ENCODE assay signal across 9 cellular contexts in genomic region chr14:49623941-49624806, GRCh38. TPM values are rescaled to one million over a fixed set of nuclear protein-coding genes. Genes with fewer than 3 reads are reported as not detected.
DNase-seq lines count a peak whose midpoint lies in the region; TF ChIP-seq lines count a peak whose summit lies in the region.
"Had no signal": no experiment of that assay in that cellular context is flagged by ENCODE, and none has a peak within 500 bp of the region (broad histone marks: within the 10 kb centered on the region; RNA-seq: fewer than 3 reads in every experiment).

No MANE protein-coding gene starts in this region.

- H3K27ac Mint-ChIP-seq in T-helper 2 cell treated with Interferon-gamma antibody and Interleukin-4, amounts not matched to agents 5 μg/mL and 100 μg/mL, for 36 hours: peak overlapping the region; percentile 73

- no peaks in the 10 kb centered on the region for H3K27me3 Mint-ChIP-seq in T-helper 2 cell treated with Interferon-gamma antibody and Interleukin-4, amounts not matched to agents 5 μg/mL and 100 μg/mL, for 36 hours (ENCODE audit: low read depth)

- peaks cover 38% of the 10 kb centered on the region for H3K4me1 Mint-ChIP-seq in T-helper 2 cell treated with Interferon-gamma antibody and Interleukin-4, amounts not matched to agents 5 μg/mL and 100 μg/mL, for 36 hours (ENCODE audit: low read depth)

- peaks cover 55% of the 10 kb centered on the region for H3K36me3 Mint-ChIP-seq in T-helper 2 cell treated with Interferon-gamma antibody and Interleukin-4, amounts not matched to agents 5 μg/mL and 100 μg/mL, for 36 hours (ENCODE audit: low read depth)

- TF ChIP-seq CTCF in epithelial cell of proximal tubule (conservative IDR thresholded peaks at IDR 0.05; ENCODE audit: low read depth, low read length) (no peak), transverse colon (IDR thresholded peaks at IDR 0.05) (no peak)

- no peaks in the 10 kb centered on the region for H3K27me3 ChIP-seq in transverse colon
- H3K27me3 ChIP-seq: BE2C had no signal

- peak overlapping the region; percentile 98 for H3K4me3 Mint-ChIP-seq in T-helper 2 cell treated with Interferon-gamma antibody and Interleukin-4, amounts not matched to agents 5 μg/mL and 100 μg/mL, for 36 hours

- TF ChIP-seq EP300 in transverse colon (IDR thresholded peaks at IDR 0.05; ENCODE audit: low read depth): no peak

- intact Hi-C loops in transverse colon (cut with DNase I; ENCODE audit: low total_unique reads): no loop called here

- no peaks in the 10 kb centered on the region for H3K9me3 ChIP-seq in transverse colon
- H3K9me3 ChIP-seq: BE2C had no signal

- peak; percentile 6 for DNase-seq in stimulated activated naive CD4-positive, alpha-beta T cell treated with Interleukin-2 at 50 U/mL for 16 hours (lab: John Stamatoyannopoulos, UW)
- no peak for DNase-seq in stimulated activated naive CD4-positive, alpha-beta T cell (lab: John Stamatoyannopoulos, UW)
- DNase-seq in T-helper 2 cell treated with Interferon-gamma antibody and Interleukin-4, amounts not matched to agents 5 μg/mL and 100 μg/mL, for 36 hours (ENCODE audit: low spot score): no peak
- DNase-seq in epithelial cell of proximal tubule (ENCODE audit: low read depth): no peak
- DNase-seq in transverse colon: peak; percentile 19
- DNase-seq in inferior parietal cortex (ENCODE audit: extremely low spot score): no peak
- no peak for DNase-seq in GM03348 (ENCODE audit: low spot score)
- no peak for DNase-seq in stimulated activated CD4-positive, alpha-beta T cell treated with anti-CD3 and anti-CD28 coated beads, Interleukin-2, amount 100 ng/mL, for 48 hours
- DNase-seq: BE2C had no signal

- H3K4me3 ChIP-seq in epithelial cell of proximal tubule (ENCODE audit: low read depth, low read length): peak overlapping the region; percentile 95
- peak overlapping the region in 1 of 4 donors; percentile 5 for H3K4me3 ChIP-seq in transverse colon

- 55 to 100% methylated on average over 2 to 6 of the region's 6 CpGs for WGBS in transverse colon (ENCODE audit: low coverage in 1 of 2), 2 donors

- in situ Hi-C loops in transverse colon (cut with MboI; ENCODE audit: low pct_ligation_motif_present in 1 of 4, low pct_unique_long_range_greater_than_20kb in 1 of 4, low sequenced_read_pairs in 3 of 4): no loop called here

- peaks cover 5 to 42% (median 36%) of the 10 kb centered on the region in 4 donors for H3K4me1 ChIP-seq in transverse colon
- H3K4me1 ChIP-seq: BE2C had no signal

- H3K9me3 Mint-ChIP-seq in T-helper 2 cell treated with Interferon-gamma antibody and Interleukin-4, amounts not matched to agents 5 μg/mL and 100 μg/mL, for 36 hours: no peaks in the 10 kb centered on the region

- H3K27ac ChIP-seq in transverse colon: peak overlapping the region; percentile 44 to 95 (median 79)

- TF ChIP-seq POLR2A in transverse colon (IDR thresholded peaks at IDR 0.05): no peak

- peaks cover 0 to 10% (median 0%) of the 10 kb centered on the region in 4 donors for H3K36me3 ChIP-seq in transverse colon

RNA-seq across cellular contexts. Expression of gene MGAT2, which starts 3.6 kb away (rescaled TPM):
- total RNA-seq in epithelial cell of proximal tubule (51.7 and 68.1 TPM in 2 replicates), transverse colon (10 to 100 TPM; 24.3 to 62.3 (median 49.2) TPM)

RNA-seq across cellular contexts. Expression of gene RPL36AL, which starts 3.7 kb away (rescaled TPM):
- total RNA-seq in epithelial cell of proximal tubule (278 and 384 TPM in 2 replicates), transverse colon (100 to 1,000 TPM in 2 of 4 donors, 10 to 100 TPM in 2; 22.8 to 248 (median 137) TPM)

RNA-seq across cellular contexts. Expression of gene DNAAF2, which starts 10.9 kb away (rescaled TPM):
- total RNA-seq in epithelial cell of proximal tubule: 16.1 and 17.1 TPM in 2 replicates
- 10 to 100 TPM in 3 of 4 donors, 1 to 10 TPM in 1; 9.6 to 21.7 (median 19.4) TPM for total RNA-seq in transverse colon

RNA-seq across cellular contexts. Expression of gene LRR1, which starts 25.4 kb away (rescaled TPM):
- 22.7 and 48.4 TPM in 2 replicates for total RNA-seq in epithelial cell of proximal tubule
- 10 to 100 TPM in 2 of 4 donors, 1 to 10 TPM in 1, not detected in 1; 3.0 to 17.1 (median 12.4) TPM for total RNA-seq in transverse colon

RNA-seq across cellular contexts. Expression of gene RPS29, which starts 38.0 kb away (rescaled TPM):
- 13,231 and 17,621 TPM in 2 replicates for total RNA-seq in epithelial cell of proximal tubule
- 1,000 to 10,000 TPM; 2,435 to 6,129 (median 4,291) TPM for total RNA-seq in transverse colon

Comparison
In these comparisons a context has a peak if more than half of its experiments do, and no peak if none do; other contexts are left out.
1. DNase-seq: peak in stimulated activated naive CD4-positive, alpha-beta T cell treated with Interleukin-2 at 50 U/mL for 16 hours (single experiment) and transverse colon (single experiment); none in stimulated activated naive CD4-positive, alpha-beta T cell (0 of 6), T-helper 2 cell treated with Interferon-gamma antibody and Interleukin-4, amounts not matched to agents 5 μg/mL and 100 μg/mL, for 36 hours (single experiment), epithelial cell of proximal tubule (single experiment), inferior parietal cortex (single experiment), GM03348 (single experiment) and stimulated activated CD4-positive, alpha-beta T cell treated with anti-CD3 and anti-CD28 coated beads, Interleukin-2, amount 100 ng/mL, for 48 hours (0 of 2).